In genomic region chr20:31868853-31869672, GRCh38 we compare ENCODE assay signal across 11 cellular contexts. TPM values are rescaled to one million over a fixed set of nuclear protein-coding genes. Genes with fewer than 3 reads are reported as not detected.
DNase-seq lines count a peak whose midpoint lies in the region; ATAC-seq and TF ChIP-seq lines count a peak whose summit lies in the region.
"Had no signal": no experiment of that assay in that cellular context is flagged by ENCODE, and none has a peak within 500 bp of the region (broad histone marks: within the 10 kb centered on the region; RNA-seq: fewer than 3 reads in every experiment).

No MANE protein-coding gene starts in this region.

- no peaks in the 10 kb centered on the region for H3K9me3 Mint-ChIP-seq in activated CD4-positive, alpha-beta T cell treated with anti-CD3 and anti-CD28 coated beads, Interleukin-2, amount 10 ng/mL, durations not matched to agents 24 days and 14 days
- H3K9me3 Mint-ChIP-seq in stimulated activated effector memory CD8-positive, alpha-beta T cell treated with anti-CD3 and anti-CD28 coated beads, Interleukin-12 subunit alpha, Interleukin-12 subunit beta, amount 100 ng/mL, for 72 hours, result no peaks in the 10 kb centered on the region

- H3K27ac Mint-ChIP-seq in activated CD4-positive, alpha-beta T cell treated with anti-CD3 and anti-CD28 coated beads, Interleukin-2, amount 10 ng/mL, durations not matched to agents 24 days and 14 days, result no peak overlapping the region
- no peak overlapping the region for H3K27ac Mint-ChIP-seq in T-helper 17 cell
- H3K27ac Mint-ChIP-seq in stimulated activated effector memory CD8-positive, alpha-beta T cell treated with anti-CD3 and anti-CD28 coated beads, Interleukin-12 subunit alpha, Interleukin-12 subunit beta, amount 100 ng/mL, for 72 hours, result peak overlapping the region; percentile 32

- TF ChIP-seq CTCF in omental fat pad (IDR thresholded peaks at IDR 0.05), result no peak

- H3K9ac ChIP-seq in iPS-15b (ENCODE audit: low read depth, low read length), result peak overlapping the region; percentile 9

- H3K27me3 ChIP-seq in iPS-15b (ENCODE audit: control insufficient read depth, insufficient read depth, low read length), result peaks cover 23% of the 10 kb centered on the region
- H3K27me3 ChIP-seq: thyroid gland had no signal

- peaks cover 4% of the 10 kb centered on the region for H3K4me1 ChIP-seq in iPS-15b (ENCODE audit: control insufficient read depth, insufficient read depth, low read length)

- H3K9me3 ChIP-seq in T-helper 17 cell (ENCODE audit: control insufficient read depth, low read length, poor library complexity, severe bottlenecking) (no peaks in the 10 kb centered on the region), iPS-15b (ENCODE audit: control insufficient read depth, insufficient read depth, low read length) (no peaks in the 10 kb centered on the region)
- H3K9me3 ChIP-seq: thyroid gland had no signal

- intact Hi-C loops in activated CD4-positive, alpha-beta T cell treated with anti-CD3 and anti-CD28 coated beads, Interleukin-2, amount 10 ng/mL, durations not matched to agents 24 days and 14 days (cut with micrococcal nuclease), result no loop called here

- H3K4me3 ChIP-seq in iPS-15b (ENCODE audit: low read depth, low read length), result peak overlapping the region; percentile 67

- H3K4me1 Mint-ChIP-seq in activated CD4-positive, alpha-beta T cell treated with anti-CD3 and anti-CD28 coated beads, Interleukin-2, amount 10 ng/mL, durations not matched to agents 24 days and 14 days, result peaks cover 11% of the 10 kb centered on the region
- H3K4me1 Mint-ChIP-seq in T-helper 17 cell, result peaks cover 15% of the 10 kb centered on the region
- peaks cover 19% of the 10 kb centered on the region for H3K4me1 Mint-ChIP-seq in stimulated activated effector memory CD8-positive, alpha-beta T cell treated with anti-CD3 and anti-CD28 coated beads, Interleukin-12 subunit alpha, Interleukin-12 subunit beta, amount 100 ng/mL, for 72 hours

- no peaks in the 10 kb centered on the region for H3K36me3 ChIP-seq in iPS-15b (ENCODE audit: control insufficient read depth, insufficient read depth, low read length)
- H3K36me3 ChIP-seq: thyroid gland had no signal

- H3K27me3 Mint-ChIP-seq in activated CD4-positive, alpha-beta T cell treated with anti-CD3 and anti-CD28 coated beads, Interleukin-2, amount 10 ng/mL, durations not matched to agents 24 days and 14 days, result peaks cover 59% of the 10 kb centered on the region
- H3K27me3 Mint-ChIP-seq in T-helper 17 cell, result peaks cover 54% of the 10 kb centered on the region

- H3K4me3 Mint-ChIP-seq in activated CD4-positive, alpha-beta T cell treated with anti-CD3 and anti-CD28 coated beads, Interleukin-2, amount 10 ng/mL, durations not matched to agents 24 days and 14 days, result peak overlapping the region; percentile 82
- peak overlapping the region; percentile 90 for H3K4me3 Mint-ChIP-seq in T-helper 17 cell
- H3K4me3 Mint-ChIP-seq in stimulated activated effector memory CD8-positive, alpha-beta T cell treated with anti-CD3 and anti-CD28 coated beads, Interleukin-12 subunit alpha, Interleukin-12 subunit beta, amount 100 ng/mL, for 72 hours, result peak overlapping the region; percentile 75

- ATAC-seq in T-helper 17 cell, result no peak
- no peak for ATAC-seq in stimulated activated effector memory CD8-positive, alpha-beta T cell treated with anti-CD3 and anti-CD28 coated beads, Interleukin-12 subunit alpha, Interleukin-12 subunit beta, amount 100 ng/mL, for 72 hours
- no peak for ATAC-seq in omental fat pad (ENCODE audit: low FRiP score)
- ATAC-seq in GM21619 (IDR thresholded peaks at IDR 0.05; ENCODE audit: unreplicated experiment), result no peak

- H3K36me3 Mint-ChIP-seq in activated CD4-positive, alpha-beta T cell treated with anti-CD3 and anti-CD28 coated beads, Interleukin-2, amount 10 ng/mL, durations not matched to agents 24 days and 14 days (ENCODE audit: low read depth), result peaks cover 2% of the 10 kb centered on the region
- H3K36me3 Mint-ChIP-seq in T-helper 17 cell (ENCODE audit: low read depth), result peaks cover 7% of the 10 kb centered on the region
- no peaks in the 10 kb centered on the region for H3K36me3 Mint-ChIP-seq in stimulated activated effector memory CD8-positive, alpha-beta T cell treated with anti-CD3 and anti-CD28 coated beads, Interleukin-12 subunit alpha, Interleukin-12 subunit beta, amount 100 ng/mL, for 72 hours

- no peak for DNase-seq in activated CD4-positive, alpha-beta T cell treated with anti-CD3 and anti-CD28 coated beads, Interleukin-2, amount 10 ng/mL, durations not matched to agents 24 days and 14 days
- no peak for DNase-seq in activated CD4-positive, alpha-beta T cell treated with anti-CD3 and anti-CD28 coated beads for 4 hours
- DNase-seq in T-helper 17 cell (no peak), omental fat pad (ENCODE audit: low spot score) (no peak), DMS79 (lab: John Stamatoyannopoulos, UW) (no peak)
- no peak for DNase-seq in stimulated activated effector memory CD8-positive, alpha-beta T cell treated with anti-CD3 and anti-CD28 coated beads, Interleukin-12 subunit alpha, Interleukin-12 subunit beta, amount 100 ng/mL, for 72 hours (ENCODE audit: low spot score in 2 of 2)
- DNase-seq: NCI-H2029 treated with DMSO at 0.1 percent for 48 hours had no signal

RNA-seq across cellular contexts. Expression of gene DUSP15, which starts 1.3 kb away (rescaled TPM):
- not detected in 2 replicates for total RNA-seq in activated CD4-positive, alpha-beta T cell treated with anti-CD3 and anti-CD28 coated beads, Interleukin-2, amount 10 ng/mL, durations not matched to agents 24 days and 14 days
- total RNA-seq in T-helper 17 cell, result not detected
- total RNA-seq in omental fat pad, result 1 to 10 TPM in 1 of 4 donors, under 1 TPM in 2, not detected in 1; 0.84 to 3.7 (median 0.96) TPM
- total RNA-seq: RPMI7951 had no signal

RNA-seq across cellular contexts. Expression of gene TTLL9, which starts 1.4 kb away (rescaled TPM):
- total RNA-seq in activated CD4-positive, alpha-beta T cell treated with anti-CD3 and anti-CD28 coated beads, Interleukin-2, amount 10 ng/mL, durations not matched to agents 24 days and 14 days, result not detected in 2 replicates
- total RNA-seq in T-helper 17 cell (not detected), omental fat pad (1 to 10 TPM in 1 of 4 donors, under 1 TPM in 3; 0.24 to 1.4 (median 0.28) TPM)
- total RNA-seq: RPMI7951 had no signal

RNA-seq across cellular contexts. Expression of gene FOXS1, which starts 23.7 kb away (rescaled TPM):
- not detected in 2 replicates for total RNA-seq in activated CD4-positive, alpha-beta T cell treated with anti-CD3 and anti-CD28 coated beads, Interleukin-2, amount 10 ng/mL, durations not matched to agents 24 days and 14 days
- not detected for total RNA-seq in T-helper 17 cell
- 1 to 10 TPM in 1 of 4 donors, under 1 TPM in 2, not detected in 1; 0.48 to 1.3 (median 0.63) TPM for total RNA-seq in omental fat pad

RNA-seq across cellular contexts. Expression of gene MYLK2, which starts 49.9 kb away (rescaled TPM):
- total RNA-seq in activated CD4-positive, alpha-beta T cell treated with anti-CD3 and anti-CD28 coated beads, Interleukin-2, amount 10 ng/mL, durations not matched to agents 24 days and 14 days, result 0.26 and 0.28 TPM in 2 replicates
- not detected for total RNA-seq in T-helper 17 cell
- under 1 TPM in 1 of 4 donors, not detected in 3; 0.12 TPM for total RNA-seq in omental fat pad
